Comparison of ENCODE assay signal across 14 cellular contexts in genomic region chr2:238967978-238968360, GRCh38.
DNase-seq lines count a peak whose midpoint lies in the region; ATAC-seq and TF ChIP-seq lines count a peak whose summit lies in the region.
"Had no signal": no experiment of that assay in that cellular context is flagged by ENCODE, and none has a peak within 500 bp of the region (broad histone marks: within the 10 kb centered on the region; RNA-seq: fewer than 3 reads in every experiment).

No MANE protein-coding gene starts in this region.

- H3K4me1 Mint-ChIP-seq in nephron = peaks cover 35% of the 10 kb centered on the region
- H3K4me1 Mint-ChIP-seq in CD4-positive, alpha-beta T cell (ENCODE audit: low read depth) = no peaks in the 10 kb centered on the region

- no peak overlapping the region for H3K4me3 Mint-ChIP-seq in nephron
- no peak overlapping the region for H3K4me3 Mint-ChIP-seq in CD4-positive, alpha-beta T cell
- H3K4me3 Mint-ChIP-seq: CD8-positive, alpha-beta T cell; GM23338; H9 had no signal

- no peak for ATAC-seq in GM18870 (IDR thresholded peaks at IDR 0.05; ENCODE audit: unreplicated experiment)
- ATAC-seq in CD4-positive, alpha-beta T cell (ENCODE audit: poor library complexity) = no peak
- ATAC-seq: CD8-positive, alpha-beta T cell; HCT116 had no signal

- POLR2A ChIA-PET in CD4-positive, alpha-beta T cell (lab: Charles Lee) = no interaction called here

- H3K27ac ChIP-seq in neuronal stem cell (replicated peaks; ENCODE audit: low read length) = no peak overlapping the region
- no peak overlapping the region for H3K27ac ChIP-seq in CD4-positive, alpha-beta T cell (ENCODE audit: low read depth, low read length)

- no peak overlapping the region for H3K14ac ChIP-seq in neuronal stem cell (ENCODE audit: low read length)

- H2AFZ ChIP-seq in neuronal stem cell (ENCODE audit: low read length) = no peak overlapping the region

- CTCF ChIA-PET in CD4-positive, alpha-beta T cell (lab: Charles Lee) = no interaction called here

- WGBS in neuronal stem cell (ENCODE audit: extremely low coverage in 2 of 2, insufficient read length in 2 of 2, insufficient replicate concordance in 1 of 2), 2 donors = no CpG with 5 or more reads among the region's 8 CpGs

- peak overlapping the region; percentile 18 for H2BK15ac ChIP-seq in neuronal stem cell (ENCODE audit: low read length)

- no peaks in the 10 kb centered on the region for H3K9me3 Mint-ChIP-seq in nephron
- H3K9me3 Mint-ChIP-seq in CD4-positive, alpha-beta T cell = no peaks in the 10 kb centered on the region
- H3K9me3 Mint-ChIP-seq: CD8-positive, alpha-beta T cell; GM23338; H9 had no signal

- H3K18ac ChIP-seq in neuronal stem cell (ENCODE audit: low read length) = peak overlapping the region; percentile 77

- peak overlapping the region; percentile 57 for H2AK5ac ChIP-seq in neuronal stem cell (ENCODE audit: low read depth, low read length)

- H3K9ac ChIP-seq in neuronal stem cell (ENCODE audit: low read depth, low read length, poor library complexity) = no peak overlapping the region

- no peak overlapping the region for H2BK12ac ChIP-seq in neuronal stem cell (ENCODE audit: low read length)

- no peak overlapping the region for H3K23ac ChIP-seq in neuronal stem cell (ENCODE audit: low read depth, low read length, poor library complexity)

- H3K36me3 ChIP-seq in neuronal stem cell (replicated peaks in 1 of 2; ENCODE audit: control insufficient read depth in 2 of 2, insufficient read depth in 2 of 2, low read length in 2 of 2) = no peaks in the 10 kb centered on the region

- H4K91ac ChIP-seq in neuronal stem cell (ENCODE audit: low read depth, low read length, poor library complexity) = no peak overlapping the region

- no peak overlapping the region for H2BK5ac ChIP-seq in neuronal stem cell (ENCODE audit: low read length)

- no peak overlapping the region for H3K4me2 ChIP-seq in neuronal stem cell (ENCODE audit: insufficient read depth, low read length, poor library complexity, severe bottlenecking)
- H3K4me2 ChIP-seq: GM23338 had no signal

- peak overlapping the region; percentile 60 to 76 (median 60) for H3K27ac Mint-ChIP-seq in nephron
- no peak overlapping the region for H3K27ac Mint-ChIP-seq in CD4-positive, alpha-beta T cell
- H3K27ac Mint-ChIP-seq: CD8-positive, alpha-beta T cell; GM23338 had no signal

- intact Hi-C loops in posterior vena cava (cut with DNase I) = no loop called here
- intact Hi-C loops in CD4-positive, alpha-beta T cell (cut with DNase I, micrococcal nuclease) = no loop called here

- no peak for DNase-seq in neuronal stem cell (ENCODE audit: low spot score)
- peak; percentile 56 for DNase-seq in posterior vena cava (ENCODE audit: low spot score)
- no peak for DNase-seq in CD4-positive, alpha-beta T cell
- DNase-seq in cerebellar cortex (ENCODE audit: low spot score) = no peak
- DNase-seq: C1 segment of cervical spinal cord; Caco-2; CD8-positive, alpha-beta T cell; DMS153; DND-41 had no signal

- H3K36me3 Mint-ChIP-seq in nephron (ENCODE audit: low read depth) = no peaks in the 10 kb centered on the region
- H3K36me3 Mint-ChIP-seq in CD4-positive, alpha-beta T cell (ENCODE audit: low read depth) = no peaks in the 10 kb centered on the region
- H3K36me3 Mint-ChIP-seq: CD8-positive, alpha-beta T cell had no signal

- no peak overlapping the region for H3K4me3 ChIP-seq in neuronal stem cell (ENCODE audit: low read length in 2 of 2)
- H3K4me3 ChIP-seq: GM23338 had no signal

- H3K27me3 ChIP-seq in neuronal stem cell (ENCODE audit: control insufficient read depth in 3 of 3, insufficient read depth in 3 of 3, low read depth in 1 of 3, low read length in 3 of 3) = peaks cover 0 to 3% (median 0%) of the 10 kb centered on the region in 3 experiments
- peaks cover 14% of the 10 kb centered on the region for H3K27me3 ChIP-seq in CD4-positive, alpha-beta T cell (ENCODE audit: control insufficient read depth, insufficient read depth, low read length)

- H4K8ac ChIP-seq in neuronal stem cell (ENCODE audit: low read depth, low read length) = no peak overlapping the region

- H3K4me1 ChIP-seq in neuronal stem cell (ENCODE audit: control insufficient read depth in 2 of 2, insufficient read depth in 1 of 2, low read depth in 1 of 2, low read length in 2 of 2) = peaks cover 0 to 10% of the 10 kb centered on the region in 2 donors

- no peaks in the 10 kb centered on the region for H3K9me3 ChIP-seq in neuronal stem cell (replicated peaks in 1 of 2; ENCODE audit: control insufficient read depth in 2 of 2, insufficient read depth in 1 of 2, low read depth in 1 of 2, low read length in 2 of 2)
- no peaks in the 10 kb centered on the region for H3K9me3 ChIP-seq in CD4-positive, alpha-beta T cell (ENCODE audit: control insufficient read depth, low read length)
- H3K9me3 ChIP-seq: Caco-2 had no signal

- TF ChIP-seq CTCF in nephron (IDR thresholded peaks at IDR 0.05; ENCODE audit: unreplicated experiment in 3 of 3) = no peak
- TF ChIP-seq CTCF in CD4-positive, alpha-beta T cell (IDR thresholded peaks at IDR 0.05) = no peak

- no peaks in the 10 kb centered on the region for H3K79me1 ChIP-seq in neuronal stem cell (ENCODE audit: low read depth, low read length)

- H3K4ac ChIP-seq in neuronal stem cell (ENCODE audit: low read length) = no peak overlapping the region

- H2BK120ac ChIP-seq in neuronal stem cell (ENCODE audit: low read depth, low read length) = no peak overlapping the region

- H3K27me3 Mint-ChIP-seq in nephron (ENCODE audit: low read depth) = peaks cover 33% of the 10 kb centered on the region
- H3K27me3 Mint-ChIP-seq in CD4-positive, alpha-beta T cell = peaks cover 25% of the 10 kb centered on the region
